ENCODE assay signal across 9 cellular contexts in the genomic region with DNA sequence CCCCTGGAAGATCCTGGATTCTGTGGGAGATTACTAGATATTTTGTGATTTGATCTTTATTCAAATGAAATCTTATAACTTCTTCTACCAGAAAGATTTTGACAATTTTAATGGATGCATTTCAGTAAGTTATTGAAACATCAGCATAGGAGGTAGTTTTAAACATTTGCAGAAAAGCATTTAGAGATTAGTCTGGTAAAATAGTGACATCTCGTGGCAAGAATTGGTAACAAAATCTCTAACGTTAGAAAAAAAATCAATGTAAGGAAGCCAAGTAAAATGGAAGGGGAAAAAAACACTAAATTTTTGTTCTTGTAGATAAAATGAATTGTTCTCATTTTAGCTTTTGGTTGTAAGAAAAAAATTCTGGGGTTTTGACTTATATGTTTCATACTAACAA.
DNase-seq lines count a peak whose midpoint lies in the region; ATAC-seq and TF ChIP-seq lines count a peak whose summit lies in the region.
"Had no signal": no experiment of that assay in that cellular context is flagged by ENCODE, and none has a peak within 500 bp of the region (broad histone marks: within the 10 kb centered on the region; RNA-seq: fewer than 3 reads in every experiment).

No MANE protein-coding gene starts in this region.

- TF ChIP-seq CTCF in AG10803 (conservative IDR thresholded peaks at IDR 0.05; ENCODE audit: low read length) (peak; percentile 52), thyroid gland (IDR thresholded peaks at IDR 0.05) (peak in 3 of 6 experiments; percentile 41 to 49 (median 43))

- no peak for TF ChIP-seq POLR2A in thyroid gland (IDR thresholded peaks at IDR 0.05)

- DNase-seq in AG10803 (ENCODE audit: low read depth) (peak; percentile 27), H4 (ENCODE audit: low spot score) (peak; percentile 4), RKO (ENCODE audit: low spot score) (peak; percentile 53), glomerular visceral epithelial cell (ENCODE audit: extremely low spot score) (peak; percentile 26), thyroid gland (no peak), MG63 (no peak)
- no peak for DNase-seq in stimulated activated naive CD8-positive, alpha-beta T cell treated with anti-CD3 and anti-CD28 coated beads, Interleukin-15, amount 100 ng/mL, for 72 hours

- no peaks in the 10 kb centered on the region for H3K4me1 ChIP-seq in thyroid gland

- 0% methylated on average over 2 of the region's 2 CpGs for WGBS in thyroid gland, 2 donors

- no peak overlapping the region for H3K27ac ChIP-seq in thyroid gland

- no peaks in the 10 kb centered on the region for H3K4me1 Mint-ChIP-seq in stimulated activated naive CD8-positive, alpha-beta T cell treated with anti-CD3 and anti-CD28 coated beads, Interleukin-15, amount 100 ng/mL, for 72 hours

- H3K36me3 ChIP-seq in thyroid gland, result no peaks in the 10 kb centered on the region
- no peaks in the 10 kb centered on the region for H3K36me3 ChIP-seq in MG63
- H3K36me3 ChIP-seq: HAP-1 had no signal

- H3K4me3 Mint-ChIP-seq in stimulated activated naive CD8-positive, alpha-beta T cell treated with anti-CD3 and anti-CD28 coated beads, Interleukin-15, amount 100 ng/mL, for 72 hours, result no peak overlapping the region

- intact Hi-C loops in thyroid gland (cut with DNase I), result no loop called here

- H3K27me3 ChIP-seq in thyroid gland (no peaks in the 10 kb centered on the region), MG63 (no peaks in the 10 kb centered on the region)

- H3K27me3 Mint-ChIP-seq in stimulated activated naive CD8-positive, alpha-beta T cell treated with anti-CD3 and anti-CD28 coated beads, Interleukin-15, amount 100 ng/mL, for 72 hours, result no peaks in the 10 kb centered on the region

- H3K9me3 ChIP-seq in thyroid gland, result no peaks in the 10 kb centered on the region
- H3K9me3 ChIP-seq in MG63, result no peaks in the 10 kb centered on the region

- ATAC-seq in stimulated activated naive CD8-positive, alpha-beta T cell treated with anti-CD3 and anti-CD28 coated beads, Interleukin-15, amount 100 ng/mL, for 72 hours, result no peak
- no peak for ATAC-seq in GM18870 (IDR thresholded peaks at IDR 0.05; ENCODE audit: unreplicated experiment)

- H3K4me3 ChIP-seq in AG10803 (ENCODE audit: low read length), result no peak overlapping the region
- H3K4me3 ChIP-seq in thyroid gland (replicated peaks in 1 of 3), result no peak overlapping the region
- no peak overlapping the region for H3K4me3 ChIP-seq in MG63
- H3K4me3 ChIP-seq: HAP-1 had no signal

- H3K9me3 Mint-ChIP-seq in stimulated activated naive CD8-positive, alpha-beta T cell treated with anti-CD3 and anti-CD28 coated beads, Interleukin-15, amount 100 ng/mL, for 72 hours, result no peaks in the 10 kb centered on the region

- H3K27ac Mint-ChIP-seq in stimulated activated naive CD8-positive, alpha-beta T cell treated with anti-CD3 and anti-CD28 coated beads, Interleukin-15, amount 100 ng/mL, for 72 hours, result no peak overlapping the region

Comparison
In these comparisons a context has a peak if more than half of its experiments do, and no peak if none do; other contexts are left out.
1. DNase-seq: peak in AG10803 (single experiment), H4 (single experiment), RKO (single experiment) and glomerular visceral epithelial cell (single experiment); none in thyroid gland (0 of 2), stimulated activated naive CD8-positive, alpha-beta T cell treated with anti-CD3 and anti-CD28 coated beads, Interleukin-15, amount 100 ng/mL, for 72 hours (0 of 2) and MG63 (single experiment).